ENCODE assay signal across 30 cellular contexts in genomic region chr2:99753505-99753904, GRCh38.
"Had no signal": no experiment of that assay in that cellular context is flagged by ENCODE, and none has a peak within 500 bp of the region (broad histone marks: within the 10 kb centered on the region; RNA-seq: fewer than 3 reads in every experiment).

No MANE protein-coding gene starts in this region.

- H3K27ac ChIP-seq: ascending aorta, cardiac muscle cell, Peyer's patch had no signal

- ATAC-seq: activated CD8-positive, alpha-beta memory T cell treated with anti-CD3 and anti-CD28 coated beads, Interleukin-2, amount 10 ng/mL, durations not matched to agents 7 days and 5 days; activated T-cell treated with anti-CD3 and anti-CD28 coated beads, Interleukin-2, amount 50 U/mL, for 72 hours; activated T-helper 17 cell treated with anti-CD3 and anti-CD28 coated beads, Interleukin-2, amount 50 U/mL, for 72 hours; SK-N-SH treated with all-trans-retinoic acid at 6 μM for 48 hours had no signal

- H3K9me3 Mint-ChIP-seq: activated CD4-positive, alpha-beta memory T cell treated with anti-CD3 and anti-CD28 coated beads for 36 hours; activated CD4-positive, alpha-beta T cell treated with anti-CD3 and anti-CD28 coated beads, Interleukin-2, amount 10 ng/mL, durations not matched to agents 7 days and 5 days; activated naive CD8-positive, alpha-beta T cell treated with anti-CD3 and anti-CD28 coated beads for 36 hours; activated T-cell treated with anti-CD3 and anti-CD28 coated beads, Interleukin-2, amount 50 U/mL, for 72 hours; activated T-helper 17 cell treated with anti-CD3 and anti-CD28 coated beads, Interleukin-2, amount 50 U/mL, for 72 hours; central memory CD8-positive, alpha-beta T cell had no signal

- H3K27me3 ChIP-seq: ascending aorta, cardiac muscle cell, Peyer's patch had no signal

- DNase-seq: activated CD4-positive, alpha-beta memory T cell treated with anti-CD3 and anti-CD28 coated beads for 36 hours; activated CD4-positive, alpha-beta T cell treated with anti-CD3 and anti-CD28 coated beads, Interleukin-2, amount 10 ng/mL, durations not matched to agents 7 days and 5 days; activated CD8-positive, alpha-beta memory T cell treated with anti-CD3 and anti-CD28 coated beads for 24 hours; activated CD8-positive, alpha-beta memory T cell treated with anti-CD3 and anti-CD28 coated beads, Interleukin-2, amount 10 ng/mL, durations not matched to agents 7 days and 5 days; activated CD8-positive, alpha-beta memory T cell treated with anti-CD3 and anti-CD28 coated beads, Interleukin-2, amount 50 U/mL, for 48 hours; activated effector memory CD4-positive, alpha-beta T cell treated with anti-CD3 and anti-CD28 coated beads, Interleukin-2, amount 50 U/mL, for 16 hours; activated naive CD4-positive, alpha-beta T cell; activated naive CD4-positive, alpha-beta T cell treated with anti-CD3 and anti-CD28 coated beads, Interleukin-2, amount 50 U/mL, for 16 hours; activated naive CD8-positive, alpha-beta T cell treated with anti-CD3 and anti-CD28 coated beads for 36 hours; activated T-cell treated with anti-CD3 and anti-CD28 coated beads, Interleukin-2, amount 50 U/mL, for 72 hours; amygdala; NCI-H1092; NCI-H1436 treated with DMSO at 0.1 percent for 48 hours; NCI-H1694 treated with DMSO at 0.1 percent for 48 hours; NCI-H2029; NCI-H345; NCI-H524 treated with DMSO at 0.1 percent for 48 hours; Peyer's patch; RPMI8226; SIG-M5; SW 1271; T-helper 1 cell; T-helper 2 cell; T-helper 9 cell had no signal

- H3K27ac Mint-ChIP-seq: activated CD4-positive, alpha-beta memory T cell treated with anti-CD3 and anti-CD28 coated beads for 36 hours; activated CD4-positive, alpha-beta T cell treated with anti-CD3 and anti-CD28 coated beads, Interleukin-2, amount 10 ng/mL, durations not matched to agents 7 days and 5 days; activated CD8-positive, alpha-beta memory T cell treated with anti-CD3 and anti-CD28 coated beads, Interleukin-2, amount 10 ng/mL, durations not matched to agents 7 days and 5 days; activated naive CD8-positive, alpha-beta T cell treated with anti-CD3 and anti-CD28 coated beads for 36 hours; activated T-cell treated with anti-CD3 and anti-CD28 coated beads, Interleukin-2, amount 50 U/mL, for 72 hours; activated T-helper 17 cell treated with anti-CD3 and anti-CD28 coated beads, Interleukin-2, amount 50 U/mL, for 72 hours had no signal

- H3K36me3 Mint-ChIP-seq: activated CD4-positive, alpha-beta memory T cell treated with anti-CD3 and anti-CD28 coated beads for 36 hours; activated CD8-positive, alpha-beta memory T cell treated with anti-CD3 and anti-CD28 coated beads, Interleukin-2, amount 10 ng/mL, durations not matched to agents 7 days and 5 days; activated naive CD8-positive, alpha-beta T cell treated with anti-CD3 and anti-CD28 coated beads for 36 hours had no signal

- H3K9me3 ChIP-seq: ascending aorta, Peyer's patch had no signal

- H3K36me3 ChIP-seq: ascending aorta, cardiac muscle cell, Peyer's patch had no signal

- H3K27me3 Mint-ChIP-seq: activated CD4-positive, alpha-beta memory T cell treated with anti-CD3 and anti-CD28 coated beads for 36 hours; activated CD4-positive, alpha-beta T cell treated with anti-CD3 and anti-CD28 coated beads, Interleukin-2, amount 10 ng/mL, durations not matched to agents 7 days and 5 days; activated CD8-positive, alpha-beta memory T cell treated with anti-CD3 and anti-CD28 coated beads, Interleukin-2, amount 10 ng/mL, durations not matched to agents 7 days and 5 days; activated naive CD8-positive, alpha-beta T cell treated with anti-CD3 and anti-CD28 coated beads for 36 hours; activated T-helper 17 cell treated with anti-CD3 and anti-CD28 coated beads, Interleukin-2, amount 50 U/mL, for 72 hours; central memory CD8-positive, alpha-beta T cell had no signal

- FAIRE-seq: TTC549 had no signal

- H3K4me1 ChIP-seq: ascending aorta, Peyer's patch had no signal

- H3K4me3 Mint-ChIP-seq: activated CD4-positive, alpha-beta memory T cell treated with anti-CD3 and anti-CD28 coated beads for 36 hours; activated CD4-positive, alpha-beta T cell treated with anti-CD3 and anti-CD28 coated beads, Interleukin-2, amount 10 ng/mL, durations not matched to agents 7 days and 5 days; activated CD8-positive, alpha-beta memory T cell treated with anti-CD3 and anti-CD28 coated beads, Interleukin-2, amount 10 ng/mL, durations not matched to agents 7 days and 5 days; activated naive CD8-positive, alpha-beta T cell treated with anti-CD3 and anti-CD28 coated beads for 36 hours; activated T-cell treated with anti-CD3 and anti-CD28 coated beads, Interleukin-2, amount 50 U/mL, for 72 hours; activated T-helper 17 cell treated with anti-CD3 and anti-CD28 coated beads, Interleukin-2, amount 50 U/mL, for 72 hours; central memory CD8-positive, alpha-beta T cell had no signal

- H3K4me1 Mint-ChIP-seq: activated CD4-positive, alpha-beta T cell treated with anti-CD3 and anti-CD28 coated beads, Interleukin-2, amount 10 ng/mL, durations not matched to agents 7 days and 5 days; activated CD8-positive, alpha-beta memory T cell treated with anti-CD3 and anti-CD28 coated beads, Interleukin-2, amount 10 ng/mL, durations not matched to agents 7 days and 5 days; activated naive CD8-positive, alpha-beta T cell treated with anti-CD3 and anti-CD28 coated beads for 36 hours; activated T-helper 17 cell treated with anti-CD3 and anti-CD28 coated beads, Interleukin-2, amount 50 U/mL, for 72 hours; central memory CD8-positive, alpha-beta T cell had no signal

- H3K4me3 ChIP-seq: ascending aorta, cardiac muscle cell, Peyer's patch had no signal
